8 cellular contexts compared by ENCODE assay signal in the genomic region with DNA sequence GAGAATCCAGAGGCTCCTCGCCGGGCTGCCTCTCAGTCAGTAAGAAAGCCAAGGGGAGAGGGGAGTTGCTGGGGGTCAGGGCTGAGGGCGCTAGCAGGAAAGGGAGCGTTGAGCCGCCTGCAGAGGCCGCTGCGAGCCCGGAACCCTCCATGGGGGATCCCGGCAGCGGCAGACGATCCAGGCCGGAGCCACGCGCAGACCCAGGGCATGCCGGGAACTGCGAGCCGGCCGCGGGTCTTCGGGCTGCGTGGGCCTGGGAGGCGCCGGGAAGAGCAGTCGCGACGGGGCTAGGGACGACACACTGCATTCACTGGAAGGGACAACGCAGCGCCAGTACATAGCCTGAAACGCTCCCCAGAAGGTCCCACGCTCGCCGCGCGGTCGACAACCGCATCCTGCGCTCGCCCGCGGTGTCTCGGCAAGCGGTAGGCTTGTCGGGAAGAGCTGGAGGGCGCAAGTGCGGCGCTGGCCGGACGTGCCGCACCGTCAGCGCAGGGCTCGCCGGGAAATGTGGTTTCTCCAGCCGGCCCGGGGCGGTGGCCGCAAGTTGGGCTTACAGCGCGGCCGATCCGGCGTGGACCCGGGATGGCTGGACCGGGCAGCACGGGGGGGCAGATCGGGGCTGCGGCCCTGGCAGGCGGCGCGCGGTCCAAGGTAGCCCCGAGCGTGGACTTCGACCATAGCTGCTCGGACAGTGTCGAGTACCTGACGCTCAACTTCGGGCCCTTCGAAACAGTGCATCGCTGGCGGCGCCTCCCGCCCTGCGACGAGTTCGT. TPM values are rescaled to one million over a fixed set of nuclear protein-coding genes. Genes with fewer than 3 reads are reported as not detected.
DNase-seq lines count a peak whose midpoint lies in the region; ATAC-seq and TF ChIP-seq lines count a peak whose summit lies in the region.

Gene LZTR1, plus strand, starts transcription at position 511 of the 776 bp plus-strand sequence. Its CDS starts 75 bp downstream, at position 586.

- DNase-seq in AG08396 (ENCODE audit: low spot score) (peak; percentile 94), NCI-H2227 (lab: John Stamatoyannopoulos, UW; ENCODE audit: unreplicated experiment) (peak; percentile 87), colonic mucosa (peak; percentile 91), left colon (peak; percentile 83 to 88)
- DNase-seq in activated CD4-positive, alpha-beta T cell treated with anti-CD3 and anti-CD28 coated beads for 48 hours = peak; percentile 80
- peak; percentile 47 to 69 for DNase-seq in stimulated activated CD4-positive, alpha-beta T cell treated with anti-CD3 and anti-CD28 coated beads, Interleukin-1b, Interleukin-23, amount 100 ng/mL, for 4 hours (ENCODE audit: low read depth in 2 of 2)

- no peaks in the 10 kb centered on the region for H3K36me3 ChIP-seq in colonic mucosa

- peak; percentile 97 for TF ChIP-seq POLR2A in GM18526 (IDR thresholded peaks at IDR 0.05; ENCODE audit: extremely low read depth, insufficient read length)

- no peaks in the 10 kb centered on the region for H3K27me3 ChIP-seq in colonic mucosa

- peaks cover 12% of the 10 kb centered on the region for H3K4me1 ChIP-seq in colonic mucosa

- intact Hi-C loops in colonic mucosa (cut with DNase I) = no loop called here
- intact Hi-C loops in left colon (cut with DNase I, micrococcal nuclease) = no loop called here

- H3K9ac ChIP-seq in colonic mucosa (ENCODE audit: low read depth in 2 of 2, low read length in 2 of 2) = peak within 1 kb of the TSS; percentile 90 to 94

- no peaks in the 10 kb centered on the region for H3K9me3 ChIP-seq in colonic mucosa

- peak; percentile 63 for ATAC-seq in HG03064 (IDR thresholded peaks at IDR 0.05; ENCODE audit: low read depth, unreplicated experiment)
- peak; percentile 78 for ATAC-seq in left colon

- TF ChIP-seq CTCF in colonic mucosa (IDR thresholded peaks at IDR 0.05) = peak; percentile 42

- peak within 1 kb of the TSS; percentile 89 for H3K27ac ChIP-seq in colonic mucosa

- peak within 1 kb of the TSS; percentile 69 for H3K4me3 ChIP-seq in colonic mucosa

RNA-seq across cellular contexts. Expression of gene LZTR1, which starts in this region (rescaled TPM):
- total RNA-seq in colonic mucosa (10 to 100 TPM; 31.6 to 61.7 TPM), left colon (10 to 100 TPM; 49.9 to 50.4 TPM)

Comparison
In these comparisons a context has a peak if more than half of its experiments do, and no peak if none do; other contexts are left out.
1. Peak in every context shown above with its lines: DNase-seq, ATAC-seq, H3K4me3 ChIP-seq and H3K27ac ChIP-seq.